ENCODE assay signal across 1 cellular context in the genomic region with DNA sequence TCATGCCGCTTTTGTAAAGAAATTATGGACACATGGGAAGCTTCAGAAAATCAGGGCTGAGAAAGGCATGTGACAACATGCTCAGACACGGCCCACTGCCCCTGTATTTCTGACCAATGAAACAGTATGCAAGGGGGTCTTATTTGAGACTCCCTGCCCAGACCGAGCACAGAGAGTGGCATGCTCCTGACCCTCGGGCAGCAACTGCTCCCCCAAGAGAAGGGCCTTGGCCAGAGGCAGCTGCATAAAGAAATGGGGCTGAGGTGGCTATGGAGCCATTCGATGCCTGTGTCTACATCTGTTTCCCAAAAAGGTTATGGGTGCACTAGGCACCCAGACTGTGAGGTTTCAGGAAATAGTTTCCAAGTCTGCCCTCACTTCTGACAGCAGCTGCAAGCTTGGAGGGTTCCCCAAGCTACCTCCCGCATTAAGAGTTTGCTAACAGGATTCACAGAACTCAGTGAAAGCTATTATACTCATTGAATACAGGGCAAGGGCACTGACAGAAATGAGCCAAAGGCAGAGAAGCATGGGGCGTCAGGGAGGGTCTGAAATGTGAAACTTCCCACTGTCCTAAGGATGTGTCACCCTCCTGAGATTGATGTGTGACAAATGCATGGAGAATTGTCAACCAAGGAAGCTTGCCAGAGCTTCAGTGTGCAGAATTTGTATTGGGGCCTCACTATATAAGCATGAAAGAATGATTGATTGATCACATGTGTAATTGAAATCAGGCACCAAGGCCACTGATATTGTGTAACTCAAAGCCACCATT.
TF ChIP-seq lines count a peak whose summit lies in the region.

No MANE protein-coding gene starts in this region.

TF ChIP-seq in HCT116, 20 proteins besides CTCF, POLR2A, EP300 and RAD21 (continued from another document):
- TF ChIP-seq ZBTB33 (IDR thresholded peaks at IDR 0.05; ENCODE audit: extremely low read depth, insufficient replicate concordance, low read length) (no peak), EZH2 (IDR thresholded peaks at IDR 0.05) (no peak), ZFX (IDR thresholded peaks at IDR 0.05) (no peak)
